8 cellular contexts compared by ENCODE assay signal in the genomic region with DNA sequence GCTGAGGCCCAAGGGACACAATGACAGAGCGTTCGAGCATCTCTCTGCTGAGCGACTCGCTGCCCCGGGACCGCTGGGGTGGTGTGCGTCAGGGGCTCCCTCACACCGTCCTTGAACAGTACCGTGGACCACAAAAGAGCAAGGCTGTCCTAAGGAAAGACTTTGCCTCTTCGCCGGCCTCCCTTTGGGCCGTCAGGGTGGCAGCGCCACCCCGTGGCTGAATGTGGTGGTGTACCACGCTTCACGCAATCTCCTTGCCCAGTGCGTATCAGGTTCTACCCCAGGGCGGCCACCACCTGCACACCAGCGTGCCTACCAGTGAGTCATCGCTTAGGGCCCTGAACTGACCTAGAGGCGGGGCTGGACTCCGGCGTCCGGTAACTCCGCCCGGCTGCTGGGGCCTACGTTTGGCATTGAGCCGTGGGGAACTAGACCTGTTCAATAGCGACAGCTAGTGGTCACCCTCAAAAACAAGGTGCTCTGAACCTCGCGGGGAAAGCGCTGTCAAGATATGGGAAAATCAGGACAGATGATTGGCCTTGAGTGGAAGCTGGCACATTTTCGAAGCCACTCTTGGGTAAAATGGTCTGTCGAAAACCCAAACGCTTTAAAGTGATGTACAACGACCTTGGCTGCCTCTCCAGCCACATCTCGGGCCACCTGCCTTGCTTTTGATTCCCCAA. TPM values are rescaled to one million over a fixed set of nuclear protein-coding genes. Genes with fewer than 3 reads are reported as not detected.
DNase-seq lines count a peak whose midpoint lies in the region; ATAC-seq and FAIRE-seq lines count a peak whose summit lies in the region.

No MANE protein-coding gene starts in this region.

- peak overlapping the region; percentile 29 for H3K27ac ChIP-seq in epithelial cell of prostate

- peak; percentile 63 for DNase-seq in GM18507 (ENCODE audit: extremely low spot score, insufficient read length, low read depth)
- peak; percentile 97 to 99 for DNase-seq in NOMO-1 (lab: John Stamatoyannopoulos, UW; ENCODE audit: unreplicated experiment in 2 of 2)
- DNase-seq in activated T-cell treated with anti-CD3 and anti-CD28 coated beads for 1 hour (ENCODE audit: low read depth), result peak; percentile 76
- DNase-seq in epithelial cell of prostate (ENCODE audit: low read depth, low spot score), result peak; percentile 95
- DNase-seq in mucosa of gallbladder (ENCODE audit: low spot score), result peak; percentile 95
- DNase-seq in stimulated activated CD8-positive, alpha-beta memory T cell treated with anti-CD3 and anti-CD28 coated beads, Interleukin-4, amount 100 ng/mL, for 1 hour (ENCODE audit: low read depth in 2 of 2, low spot score in 1 of 2), result peak; percentile 46 to 65
- no peak for DNase-seq in NCI-H1694 treated with DMSO at 0.1 percent for 48 hours (lab: John Stamatoyannopoulos, UW)

- FAIRE-seq in GM18507 (lab: Jason Lieb, UNC), result peak; percentile 91

- peak; percentile 59 for ATAC-seq in HG02938 (IDR thresholded peaks at IDR 0.05; ENCODE audit: unreplicated experiment)

RNA-seq across cellular contexts. Expression of gene TRAF3IP3, which starts 8.1 kb away (rescaled TPM):
- 8.9 TPM for total RNA-seq in mucosa of gallbladder

RNA-seq across cellular contexts. Expression of gene C1orf74, which starts 36.6 kb away (rescaled TPM):
- total RNA-seq in mucosa of gallbladder, result 1.8 TPM

RNA-seq across cellular contexts. Expression of gene HSD11B1, which starts 43.1 kb away (rescaled TPM):
- 5.7 TPM for total RNA-seq in mucosa of gallbladder

RNA-seq across cellular contexts. Expression of gene IRF6, which starts 58.2 kb away (rescaled TPM):
- total RNA-seq in mucosa of gallbladder, result 104 TPM
